Comparison of ENCODE assay signal across 25 cellular contexts in genomic region chr16:52463904-52464303, GRCh38.
"Had no signal": no experiment of that assay in that cellular context is flagged by ENCODE, and none has a peak within 500 bp of the region (broad histone marks: within the 10 kb centered on the region; RNA-seq: fewer than 3 reads in every experiment).

No MANE protein-coding gene starts in this region.

- H3K4me3 ChIP-seq: MG63, SJSA1, SK-N-MC had no signal

- H3K27me3 ChIP-seq: MG63, SJSA1 had no signal

- H3K9me3 ChIP-seq: MG63, SJSA1 had no signal

- H3K36me3 ChIP-seq: MG63, SJSA1 had no signal

- FAIRE-seq: RCC 7860 had no signal

- DNase-seq: IMR-90, Karpas-422, KG1, MG63, NCI-H1092, NCI-H1105 treated with DMSO at 0.1 percent for 48 hours, NCI-H1417 treated with DMSO at 0.1 percent for 48 hours, NCI-H146, NCI-H1694 treated with DMSO at 0.1 percent for 48 hours, NCI-H1930, NCI-H2081 treated with DMSO at 0.1 percent for 48 hours, NCI-H2171, NCI-H226, NCI-H446, NCI-H510A, NCI-H524 treated with DMSO at 0.1 percent for 48 hours, NCI-H69, NCI-H774, Right ventricle myocardium superior, RPMI8226, SIG-M5 had no signal

- H3K4me1 ChIP-seq: SJSA1 had no signal

- H3K27ac ChIP-seq: HL-60, SJSA1, SK-N-MC had no signal
